In the genomic region with DNA sequence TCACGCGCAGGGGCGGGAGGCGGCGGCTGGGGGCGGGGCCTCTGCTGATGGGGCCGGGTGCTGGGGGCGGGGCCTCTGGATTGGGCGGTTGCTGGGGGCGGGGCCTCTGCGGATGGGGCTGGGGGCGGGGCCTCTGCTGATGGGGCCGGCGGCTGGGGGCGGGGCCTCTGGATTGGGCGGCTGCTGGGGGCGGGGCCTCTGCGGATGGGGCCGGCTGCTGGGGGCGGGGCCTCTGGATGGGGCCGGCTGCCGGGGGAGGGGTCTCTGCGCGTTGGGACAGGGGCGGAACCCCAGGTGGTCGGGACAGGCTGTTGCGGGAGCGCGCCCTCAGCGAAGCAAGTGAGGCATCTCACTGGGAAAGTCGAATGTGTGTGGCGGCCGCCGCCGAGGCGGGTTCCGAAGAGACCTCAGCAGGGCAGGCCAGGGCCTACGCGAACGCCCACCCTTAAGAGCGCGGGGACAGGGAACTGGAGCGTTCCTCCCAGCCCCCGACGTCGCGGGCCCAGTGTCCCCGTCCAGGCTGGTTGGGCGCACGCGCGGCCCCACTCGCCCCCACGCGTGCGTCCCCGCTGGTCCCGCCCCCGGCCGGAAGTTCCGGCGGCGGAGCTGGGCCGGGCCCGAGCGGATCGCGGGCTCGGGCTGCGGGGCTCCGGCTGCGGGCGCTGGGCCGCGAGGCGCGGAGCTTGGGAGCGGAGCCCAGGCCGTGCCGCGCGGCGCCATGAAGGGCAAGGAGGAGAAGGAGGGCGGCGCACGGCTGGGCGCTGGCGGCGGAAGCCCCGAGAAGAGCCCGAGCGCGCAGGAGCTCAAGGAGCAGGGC, we compare ENCODE assay signal across 2 cellular contexts.
TF ChIP-seq lines count a peak whose summit lies in the region.

A gene (plus strand): TSS at position 603 of the 817 bp plus-strand sequence. CDS start 116 bp downstream, at position 719.

TF ChIP-seq in HEK293T, 16 proteins besides CTCF, POLR2A, EP300 and RAD21 (continued from another document):
- TF ChIP-seq LEF1 (IDR thresholded peaks at IDR 0.05; ENCODE audit: borderline replicate concordance) (no peak), ZNF384 (IDR thresholded peaks at IDR 0.05) (no peak), CTBP1 (IDR thresholded peaks at IDR 0.05; ENCODE audit: borderline replicate concordance) (no peak), SUZ12 (IDR thresholded peaks at IDR 0.05) (no peak), FOXM1 (IDR thresholded peaks at IDR 0.05; ENCODE audit: borderline replicate concordance) (0 out of 2 replicates have a peak, but pooled peaks have one; percentile 12)

TF ChIP-seq in GM12878, 131 proteins besides CTCF, POLR2A, EP300 and RAD21 (continued from another document and continues in another):
- no peak for TF ChIP-seq MYB (IDR thresholded peaks at IDR 0.05; ENCODE audit: borderline replicate concordance, low read depth, low read length)
- TF ChIP-seq POU2F2 (IDR thresholded peaks at IDR 0.05; ENCODE audit: borderline replicate concordance, low read depth, low read length), result peak; percentile 32; the same call in 1 of the 3 replicates
- peak; percentile 57 for TF ChIP-seq NRF1 (conservative IDR thresholded peaks at IDR 0.05; ENCODE audit: low read depth, low read length)
- no peak for TF ChIP-seq SPI1 (IDR thresholded peaks at IDR 0.05; ENCODE audit: borderline replicate concordance, insufficient read depth, low read depth, low read length)
- peak in 1 of 2 experiments; percentile 82; a peak in 2 of 3 replicates for TF ChIP-seq EGR1 (IDR thresholded peaks at IDR 0.05; ENCODE audit: borderline replicate concordance in 1 of 2, low read depth in 2 of 2, low read length in 2 of 2)
- TF ChIP-seq, protein P1, sequence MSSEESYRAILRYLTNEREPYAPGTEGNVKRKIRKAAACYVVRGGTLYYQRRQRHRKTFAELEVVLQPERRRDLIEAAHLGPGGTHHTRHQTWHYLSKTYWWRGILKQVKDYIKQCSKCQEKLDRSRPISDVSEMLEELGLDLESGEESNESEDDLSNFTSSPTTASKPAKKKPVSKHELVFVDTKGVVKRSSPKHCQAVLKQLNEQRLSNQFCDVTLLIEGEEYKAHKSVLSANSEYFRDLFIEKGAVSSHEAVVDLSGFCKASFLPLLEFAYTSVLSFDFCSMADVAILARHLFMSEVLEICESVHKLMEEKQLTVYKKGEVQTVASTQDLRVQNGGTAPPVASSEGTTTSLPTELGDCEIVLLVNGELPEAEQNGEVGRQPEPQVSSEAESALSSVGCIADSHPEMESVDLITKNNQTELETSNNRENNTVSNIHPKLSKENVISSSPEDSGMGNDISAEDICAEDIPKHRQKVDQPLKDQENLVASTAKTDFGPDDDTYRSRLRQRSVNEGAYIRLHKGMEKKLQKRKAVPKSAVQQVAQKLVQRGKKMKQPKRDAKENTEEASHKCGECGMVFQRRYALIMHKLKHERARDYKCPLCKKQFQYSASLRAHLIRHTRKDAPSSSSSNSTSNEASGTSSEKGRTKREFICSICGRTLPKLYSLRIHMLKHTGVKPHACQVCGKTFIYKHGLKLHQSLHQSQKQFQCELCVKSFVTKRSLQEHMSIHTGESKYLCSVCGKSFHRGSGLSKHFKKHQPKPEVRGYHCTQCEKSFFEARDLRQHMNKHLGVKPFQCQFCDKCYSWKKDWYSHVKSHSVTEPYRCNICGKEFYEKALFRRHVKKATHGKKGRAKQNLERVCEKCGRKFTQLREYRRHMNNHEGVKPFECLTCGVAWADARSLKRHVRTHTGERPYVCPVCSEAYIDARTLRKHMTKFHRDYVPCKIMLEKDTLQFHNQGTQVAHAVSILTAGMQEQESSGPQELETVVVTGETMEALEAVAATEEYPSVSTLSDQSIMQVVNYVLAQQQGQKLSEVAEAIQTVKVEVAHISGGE (CRISPR knock-in tag; IDR thresholded peaks at IDR 0.05), result peak; percentile 34
- peak; percentile 47; the same call in 1 of the 2 replicates for TF ChIP-seq YY1 (IDR thresholded peaks at IDR 0.05; ENCODE audit: low read depth, low read length)
- 0 out of 2 replicates have a peak, but pooled peaks have one; percentile 60 for TF ChIP-seq NR2F1 (conservative IDR thresholded peaks at IDR 0.05)
- TF ChIP-seq, protein P2, sequence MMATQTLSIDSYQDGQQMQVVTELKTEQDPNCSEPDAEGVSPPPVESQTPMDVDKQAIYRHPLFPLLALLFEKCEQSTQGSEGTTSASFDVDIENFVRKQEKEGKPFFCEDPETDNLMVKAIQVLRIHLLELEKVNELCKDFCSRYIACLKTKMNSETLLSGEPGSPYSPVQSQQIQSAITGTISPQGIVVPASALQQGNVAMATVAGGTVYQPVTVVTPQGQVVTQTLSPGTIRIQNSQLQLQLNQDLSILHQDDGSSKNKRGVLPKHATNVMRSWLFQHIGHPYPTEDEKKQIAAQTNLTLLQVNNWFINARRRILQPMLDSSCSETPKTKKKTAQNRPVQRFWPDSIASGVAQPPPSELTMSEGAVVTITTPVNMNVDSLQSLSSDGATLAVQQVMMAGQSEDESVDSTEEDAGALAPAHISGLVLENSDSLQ (IDR thresholded peaks at IDR 0.05), result peak; percentile 48
- peak; percentile 45; the same call in 1 of the 2 replicates for TF ChIP-seq NBN (IDR thresholded peaks at IDR 0.05)
- TF ChIP-seq BACH1 (IDR thresholded peaks at IDR 0.05; ENCODE audit: borderline replicate concordance), result peak; percentile 91
- TF ChIP-seq, protein P3, sequence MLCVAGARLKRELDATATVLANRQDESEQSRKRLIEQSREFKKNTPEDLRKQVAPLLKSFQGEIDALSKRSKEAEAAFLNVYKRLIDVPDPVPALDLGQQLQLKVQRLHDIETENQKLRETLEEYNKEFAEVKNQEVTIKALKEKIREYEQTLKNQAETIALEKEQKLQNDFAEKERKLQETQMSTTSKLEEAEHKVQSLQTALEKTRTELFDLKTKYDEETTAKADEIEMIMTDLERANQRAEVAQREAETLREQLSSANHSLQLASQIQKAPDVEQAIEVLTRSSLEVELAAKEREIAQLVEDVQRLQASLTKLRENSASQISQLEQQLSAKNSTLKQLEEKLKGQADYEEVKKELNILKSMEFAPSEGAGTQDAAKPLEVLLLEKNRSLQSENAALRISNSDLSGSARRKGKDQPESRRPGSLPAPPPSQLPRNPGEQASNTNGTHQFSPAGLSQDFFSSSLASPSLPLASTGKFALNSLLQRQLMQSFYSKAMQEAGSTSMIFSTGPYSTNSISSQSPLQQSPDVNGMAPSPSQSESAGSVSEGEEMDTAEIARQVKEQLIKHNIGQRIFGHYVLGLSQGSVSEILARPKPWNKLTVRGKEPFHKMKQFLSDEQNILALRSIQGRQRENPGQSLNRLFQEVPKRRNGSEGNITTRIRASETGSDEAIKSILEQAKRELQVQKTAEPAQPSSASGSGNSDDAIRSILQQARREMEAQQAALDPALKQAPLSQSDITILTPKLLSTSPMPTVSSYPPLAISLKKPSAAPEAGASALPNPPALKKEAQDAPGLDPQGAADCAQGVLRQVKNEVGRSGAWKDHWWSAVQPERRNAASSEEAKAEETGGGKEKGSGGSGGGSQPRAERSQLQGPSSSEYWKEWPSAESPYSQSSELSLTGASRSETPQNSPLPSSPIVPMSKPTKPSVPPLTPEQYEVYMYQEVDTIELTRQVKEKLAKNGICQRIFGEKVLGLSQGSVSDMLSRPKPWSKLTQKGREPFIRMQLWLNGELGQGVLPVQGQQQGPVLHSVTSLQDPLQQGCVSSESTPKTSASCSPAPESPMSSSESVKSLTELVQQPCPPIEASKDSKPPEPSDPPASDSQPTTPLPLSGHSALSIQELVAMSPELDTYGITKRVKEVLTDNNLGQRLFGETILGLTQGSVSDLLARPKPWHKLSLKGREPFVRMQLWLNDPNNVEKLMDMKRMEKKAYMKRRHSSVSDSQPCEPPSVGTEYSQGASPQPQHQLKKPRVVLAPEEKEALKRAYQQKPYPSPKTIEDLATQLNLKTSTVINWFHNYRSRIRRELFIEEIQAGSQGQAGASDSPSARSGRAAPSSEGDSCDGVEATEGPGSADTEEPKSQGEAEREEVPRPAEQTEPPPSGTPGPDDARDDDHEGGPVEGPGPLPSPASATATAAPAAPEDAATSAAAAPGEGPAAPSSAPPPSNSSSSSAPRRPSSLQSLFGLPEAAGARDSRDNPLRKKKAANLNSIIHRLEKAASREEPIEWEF (IDR thresholded peaks at IDR 0.05; ENCODE audit: insufficient replicate concordance, low read depth, low read length), result no peak
- TF ChIP-seq, protein P4, sequence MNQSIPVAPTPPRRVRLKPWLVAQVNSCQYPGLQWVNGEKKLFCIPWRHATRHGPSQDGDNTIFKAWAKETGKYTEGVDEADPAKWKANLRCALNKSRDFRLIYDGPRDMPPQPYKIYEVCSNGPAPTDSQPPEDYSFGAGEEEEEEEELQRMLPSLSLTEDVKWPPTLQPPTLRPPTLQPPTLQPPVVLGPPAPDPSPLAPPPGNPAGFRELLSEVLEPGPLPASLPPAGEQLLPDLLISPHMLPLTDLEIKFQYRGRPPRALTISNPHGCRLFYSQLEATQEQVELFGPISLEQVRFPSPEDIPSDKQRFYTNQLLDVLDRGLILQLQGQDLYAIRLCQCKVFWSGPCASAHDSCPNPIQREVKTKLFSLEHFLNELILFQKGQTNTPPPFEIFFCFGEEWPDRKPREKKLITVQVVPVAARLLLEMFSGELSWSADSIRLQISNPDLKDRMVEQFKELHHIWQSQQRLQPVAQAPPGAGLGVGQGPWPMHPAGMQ (IDR thresholded peaks at IDR 0.05; ENCODE audit: borderline replicate concordance), result no peak
- TF ChIP-seq, protein P5, sequence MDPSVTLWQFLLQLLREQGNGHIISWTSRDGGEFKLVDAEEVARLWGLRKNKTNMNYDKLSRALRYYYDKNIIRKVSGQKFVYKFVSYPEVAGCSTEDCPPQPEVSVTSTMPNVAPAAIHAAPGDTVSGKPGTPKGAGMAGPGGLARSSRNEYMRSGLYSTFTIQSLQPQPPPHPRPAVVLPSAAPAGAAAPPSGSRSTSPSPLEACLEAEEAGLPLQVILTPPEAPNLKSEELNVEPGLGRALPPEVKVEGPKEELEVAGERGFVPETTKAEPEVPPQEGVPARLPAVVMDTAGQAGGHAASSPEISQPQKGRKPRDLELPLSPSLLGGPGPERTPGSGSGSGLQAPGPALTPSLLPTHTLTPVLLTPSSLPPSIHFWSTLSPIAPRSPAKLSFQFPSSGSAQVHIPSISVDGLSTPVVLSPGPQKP (IDR thresholded peaks at IDR 0.05; ENCODE audit: low read depth, low read length), result peak; percentile 67; the same call in 1 of the 2 replicates
- peak; percentile 94 for TF ChIP-seq LARP7 (IDR thresholded peaks at IDR 0.05)
- TF ChIP-seq SMARCA5 (IDR thresholded peaks at IDR 0.05), result peak; percentile 99
- no peak for TF ChIP-seq MEF2B (IDR thresholded peaks at IDR 0.05; ENCODE audit: partially characterized antibody, poor library complexity, severe bottlenecking)
- 0 out of 2 replicates have a peak, but pooled peaks have one; percentile 5 for TF ChIP-seq CREB1 (IDR thresholded peaks at IDR 0.05; ENCODE audit: low read depth)
- peak; percentile 96 for TF ChIP-seq IKZF1 (conservative IDR thresholded peaks at IDR 0.05)
- peak; percentile 73; the same call in 1 of the 2 replicates for TF ChIP-seq POLR2AphosphoS2 (IDR thresholded peaks at IDR 0.05; ENCODE audit: low read depth, low read length)
- TF ChIP-seq BHLHE40 (IDR thresholded peaks at IDR 0.05; ENCODE audit: borderline replicate concordance in 1 of 2, low read depth in 2 of 2, low read length in 1 of 2), result peak; percentile 75 to 91; a peak in 3 of 4 replicates
- 0 out of 2 replicates have a peak, but pooled peaks have one; percentile 15 for TF ChIP-seq TBL1XR1 (IDR thresholded peaks at IDR 0.05; ENCODE audit: low read depth, low read length)
- peak; percentile 28; the same call in 1 of the 2 replicates for TF ChIP-seq TCF12 (IDR thresholded peaks at IDR 0.05; ENCODE audit: low read depth, low read length)
- TF ChIP-seq NR2C1 (IDR thresholded peaks at IDR 0.05), result peak; percentile 20; the same call in 1 of the 2 replicates
- peak; percentile 54 for TF ChIP-seq DPF2 (IDR thresholded peaks at IDR 0.05)
- peak; percentile 54 for TF ChIP-seq SP1 (IDR thresholded peaks at IDR 0.05; ENCODE audit: low read depth, low read length)
- no peak for TF ChIP-seq PAX8 (IDR thresholded peaks at IDR 0.05)
- peak; percentile 34 for TF ChIP-seq KLF5 (IDR thresholded peaks at IDR 0.05; ENCODE audit: partially characterized antibody)
- TF ChIP-seq MXI1 (IDR thresholded peaks at IDR 0.05; ENCODE audit: low read depth, low read length), result peak; percentile 56; the same call in 1 of the 2 replicates
- 0 out of 2 replicates have a peak, but pooled peaks have one; percentile 26 for TF ChIP-seq NFXL1 (IDR thresholded peaks at IDR 0.05; ENCODE audit: borderline replicate concordance)
- no peak; the same call in 1 of the 2 replicates for TF ChIP-seq HCFC1 (IDR thresholded peaks at IDR 0.05; ENCODE audit: low read length)
- TF ChIP-seq, protein P6, sequence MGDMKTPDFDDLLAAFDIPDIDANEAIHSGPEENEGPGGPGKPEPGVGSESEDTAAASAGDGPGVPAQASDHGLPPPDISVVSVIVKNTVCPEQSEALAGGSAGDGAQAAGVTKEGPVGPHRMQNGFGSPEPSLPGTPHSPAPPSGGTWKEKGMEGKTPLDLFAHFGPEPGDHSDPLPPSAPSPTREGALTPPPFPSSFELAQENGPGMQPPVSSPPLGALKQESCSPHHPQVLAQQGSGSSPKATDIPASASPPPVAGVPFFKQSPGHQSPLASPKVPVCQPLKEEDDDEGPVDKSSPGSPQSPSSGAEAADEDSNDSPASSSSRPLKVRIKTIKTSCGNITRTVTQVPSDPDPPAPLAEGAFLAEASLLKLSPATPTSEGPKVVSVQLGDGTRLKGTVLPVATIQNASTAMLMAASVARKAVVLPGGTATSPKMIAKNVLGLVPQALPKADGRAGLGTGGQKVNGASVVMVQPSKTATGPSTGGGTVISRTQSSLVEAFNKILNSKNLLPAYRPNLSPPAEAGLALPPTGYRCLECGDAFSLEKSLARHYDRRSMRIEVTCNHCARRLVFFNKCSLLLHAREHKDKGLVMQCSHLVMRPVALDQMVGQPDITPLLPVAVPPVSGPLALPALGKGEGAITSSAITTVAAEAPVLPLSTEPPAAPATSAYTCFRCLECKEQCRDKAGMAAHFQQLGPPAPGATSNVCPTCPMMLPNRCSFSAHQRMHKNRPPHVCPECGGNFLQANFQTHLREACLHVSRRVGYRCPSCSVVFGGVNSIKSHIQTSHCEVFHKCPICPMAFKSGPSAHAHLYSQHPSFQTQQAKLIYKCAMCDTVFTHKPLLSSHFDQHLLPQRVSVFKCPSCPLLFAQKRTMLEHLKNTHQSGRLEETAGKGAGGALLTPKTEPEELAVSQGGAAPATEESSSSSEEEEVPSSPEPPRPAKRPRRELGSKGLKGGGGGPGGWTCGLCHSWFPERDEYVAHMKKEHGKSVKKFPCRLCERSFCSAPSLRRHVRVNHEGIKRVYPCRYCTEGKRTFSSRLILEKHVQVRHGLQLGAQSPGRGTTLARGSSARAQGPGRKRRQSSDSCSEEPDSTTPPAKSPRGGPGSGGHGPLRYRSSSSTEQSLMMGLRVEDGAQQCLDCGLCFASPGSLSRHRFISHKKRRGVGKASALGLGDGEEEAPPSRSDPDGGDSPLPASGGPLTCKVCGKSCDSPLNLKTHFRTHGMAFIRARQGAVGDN (IDR thresholded peaks at IDR 0.05), result peak; percentile 61
- TF ChIP-seq ZNF217 (IDR thresholded peaks at IDR 0.05), result 0 out of 2 replicates have a peak, but pooled peaks have one; percentile 47
- TF ChIP-seq, protein P7, sequence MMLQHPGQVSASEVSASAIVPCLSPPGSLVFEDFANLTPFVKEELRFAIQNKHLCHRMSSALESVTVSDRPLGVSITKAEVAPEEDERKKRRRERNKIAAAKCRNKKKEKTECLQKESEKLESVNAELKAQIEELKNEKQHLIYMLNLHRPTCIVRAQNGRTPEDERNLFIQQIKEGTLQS (IDR thresholded peaks at IDR 0.05; ENCODE audit: borderline replicate concordance, extremely low read depth, low read depth, low read length), result no peak
